ENCODE assay signal across 8 cellular contexts in the genomic region with DNA sequence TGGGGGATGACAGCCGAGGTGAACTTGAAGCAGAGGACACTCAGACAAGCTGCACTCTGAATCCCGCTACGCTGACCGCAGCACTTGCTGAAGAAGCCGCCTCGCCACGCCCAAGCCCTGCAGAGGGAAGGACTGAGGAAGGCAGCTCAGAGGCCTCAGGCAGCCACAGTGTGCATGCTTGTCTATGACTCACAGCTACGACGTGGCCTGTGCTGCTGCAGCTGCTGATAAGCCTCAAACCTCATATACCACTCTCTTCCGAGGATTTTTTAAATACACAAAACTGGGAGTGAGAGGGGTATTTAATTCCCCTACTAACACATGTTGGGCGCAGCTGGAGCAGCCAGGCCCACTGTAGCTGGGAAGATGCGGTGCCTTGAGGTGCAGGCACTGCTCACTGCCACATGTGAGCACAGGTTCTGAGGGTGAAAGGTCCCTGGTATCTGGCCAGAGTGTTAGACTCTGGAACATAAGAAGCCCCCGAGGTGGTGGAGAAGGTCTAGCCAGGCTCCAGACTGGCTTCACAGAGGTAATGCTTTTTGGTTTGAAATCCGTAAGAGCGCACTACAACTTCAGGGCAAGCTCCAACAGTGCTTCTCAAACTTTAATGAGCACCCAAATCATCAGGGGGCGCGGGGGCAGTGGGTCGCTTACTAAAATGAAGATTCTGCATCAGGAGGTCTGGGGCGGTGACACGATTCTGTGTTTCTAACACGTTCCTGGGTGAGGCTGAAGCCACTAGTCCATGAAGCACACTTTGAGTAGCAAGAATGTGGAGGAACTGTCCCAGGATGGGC.
DNase-seq lines count a peak whose midpoint lies in the region; ATAC-seq and TF ChIP-seq lines count a peak whose summit lies in the region.

No MANE protein-coding gene starts in this region.

- H3K36me3 ChIP-seq in BLaER1, result no peaks in the 10 kb centered on the region
- no peaks in the 10 kb centered on the region for H3K36me3 ChIP-seq in colonic mucosa

- CTCF ChIA-PET in activated CD4-positive, alpha-beta T cell treated with anti-CD3 and anti-CD28 coated beads for 36 hours (lab: Charles Lee), result interaction anchor here (0.9 to 3.3 kb wide), 8 partner anchors 9 to 55 kb away, joined by 3 to 21 read pairs (median 5); no protein-coding TSS in a partner anchor
- CTCF ChIA-PET in GM10248 (lab: Yijun Ruan, JAX), result interaction anchor here (1.1 to 2.4 kb wide), 4 partner anchors 12 to 75 kb away, joined by 3 to 7 read pairs (median 6); no protein-coding TSS in a partner anchor

- H3K9ac ChIP-seq in BLaER1 (peak overlapping the region; percentile 84), colonic mucosa (ENCODE audit: low read depth in 2 of 2, low read length in 2 of 2) (peak overlapping the region in 1 of 2 donors; percentile 70)

- POLR2A ChIA-PET in activated CD4-positive, alpha-beta T cell treated with anti-CD3 and anti-CD28 coated beads for 36 hours (lab: Charles Lee), result interaction anchor here (0.6 to 2.5 kb wide), 11 partner anchors 10 to 190 kb away, joined by 3 to 14 read pairs (median 6); no protein-coding TSS in a partner anchor
- POLR2A ChIA-PET in GM10248 (lab: Yijun Ruan, JAX), result interaction anchor here (1.4 kb wide), 1 partner anchor 18 kb away, joined by 3 read pairs; no protein-coding TSS in a partner anchor

- H3K36me3 Mint-ChIP-seq in activated CD4-positive, alpha-beta T cell treated with anti-CD3 and anti-CD28 coated beads for 36 hours (ENCODE audit: low read depth), result no peaks in the 10 kb centered on the region

- peak; percentile 80 for ATAC-seq in activated CD4-positive, alpha-beta T cell treated with anti-CD3 and anti-CD28 coated beads for 36 hours
- peak; percentile 89 for ATAC-seq in stimulated activated naive CD8-positive, alpha-beta T cell treated with anti-CD3 and anti-CD28 coated beads, Interleukin-15, Interleukin-2, amounts not matched to agents 100 U/mL and 50 U/mL, for 24 hours
- no peak for ATAC-seq in GM21576 (IDR thresholded peaks at IDR 0.05; ENCODE audit: unreplicated experiment)

- intact Hi-C loops in activated CD4-positive, alpha-beta T cell treated with anti-CD3 and anti-CD28 coated beads for 36 hours (cut with DNase I, micrococcal nuclease), result loop anchor here (1.0 to 10.0 kb wide), 4 partner anchors 12 to 250 kb away; no protein-coding TSS in a partner anchor
- intact Hi-C loops in colonic mucosa (cut with DNase I), result no loop called here

- peak; percentile 68 for DNase-seq in HuH-7.5 (ENCODE audit: low spot score)
- peak; percentile 91 for DNase-seq in activated CD4-positive, alpha-beta T cell treated with anti-CD3 and anti-CD28 coated beads for 36 hours
- DNase-seq in colonic mucosa, result peak; percentile 87
- DNase-seq in mucosa of gallbladder (ENCODE audit: low spot score), result peak; percentile 79
- peak; percentile 90 for DNase-seq in stimulated activated naive CD8-positive, alpha-beta T cell treated with anti-CD3 and anti-CD28 coated beads, Interleukin-15, Interleukin-2, amounts not matched to agents 100 U/mL and 50 U/mL, for 24 hours
- DNase-seq in GM10248 (ENCODE audit: extremely low spot score), result no peak

- H3K27me3 ChIP-seq in BLaER1 (no peaks in the 10 kb centered on the region), colonic mucosa (no peaks in the 10 kb centered on the region)

- TF ChIP-seq CTCF in colonic mucosa (IDR thresholded peaks at IDR 0.05) (no peak), GM10248 (IDR thresholded peaks at IDR 0.05; ENCODE audit: control extremely low read depth, extremely low read depth, low read depth, missing control alignments) (no peak)

- H3K4me3 Mint-ChIP-seq in activated CD4-positive, alpha-beta T cell treated with anti-CD3 and anti-CD28 coated beads for 36 hours, result peak overlapping the region; percentile 67

- H3K4me1 ChIP-seq in BLaER1, result peaks cover 69% of the 10 kb centered on the region
- H3K4me1 ChIP-seq in colonic mucosa, result peaks cover 15% of the 10 kb centered on the region

- H3K27ac ChIP-seq in BLaER1 (peak overlapping the region; percentile 89), colonic mucosa (peak overlapping the region; percentile 69)

- H3K27ac Mint-ChIP-seq in activated CD4-positive, alpha-beta T cell treated with anti-CD3 and anti-CD28 coated beads for 36 hours, result peak overlapping the region; percentile 95

- H3K4me3 ChIP-seq in BLaER1 (0 out of 2 replicates have a peak overlapping the region, but pooled peaks have one; percentile 16), colonic mucosa (no peak overlapping the region)

- peak overlapping the region; percentile 89 for H3K4me2 ChIP-seq in BLaER1

- H4K20me1 ChIP-seq in BLaER1, result no peaks in the 10 kb centered on the region

- no peaks in the 10 kb centered on the region for H3K27me3 Mint-ChIP-seq in activated CD4-positive, alpha-beta T cell treated with anti-CD3 and anti-CD28 coated beads for 36 hours

- H3K9me3 Mint-ChIP-seq in activated CD4-positive, alpha-beta T cell treated with anti-CD3 and anti-CD28 coated beads for 36 hours (ENCODE audit: low read depth), result peaks cover 3% of the 10 kb centered on the region

- peaks cover 47% of the 10 kb centered on the region for H3K4me1 Mint-ChIP-seq in activated CD4-positive, alpha-beta T cell treated with anti-CD3 and anti-CD28 coated beads for 36 hours

- H3K9me3 ChIP-seq in BLaER1 (peaks cover 14% of the 10 kb centered on the region), colonic mucosa (no peaks in the 10 kb centered on the region)
